Comparison of ENCODE assay signal across 13 cellular contexts in the genomic region with DNA sequence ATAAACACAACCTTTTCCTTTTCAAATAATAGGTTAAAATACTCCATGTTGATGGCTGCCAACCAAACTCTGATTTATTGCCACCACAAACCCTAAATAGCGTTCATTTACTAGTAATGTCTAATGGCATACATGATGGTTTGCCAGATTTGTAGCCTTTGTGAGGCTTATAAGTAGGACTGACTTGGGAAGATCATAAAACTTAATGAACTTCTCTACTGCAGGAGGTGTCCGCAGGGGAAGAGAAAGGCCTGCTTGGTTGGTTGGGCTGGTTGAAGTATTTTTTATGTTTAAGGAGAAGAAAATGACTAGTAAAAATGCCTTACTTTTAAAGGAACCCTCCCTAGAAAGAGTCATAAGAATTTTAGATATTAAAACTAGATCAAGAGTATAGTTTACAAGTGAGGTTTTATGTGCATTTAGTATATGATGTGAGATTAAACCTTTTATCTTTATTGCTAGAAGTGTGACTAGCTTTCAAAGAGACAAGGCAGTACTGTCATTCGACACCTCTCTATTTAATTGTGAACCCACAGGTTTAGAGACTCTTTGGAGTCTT. TPM values are rescaled to one million over a fixed set of nuclear protein-coding genes. Genes with fewer than 3 reads are reported as not detected.
DNase-seq lines count a peak whose midpoint lies in the region; TF ChIP-seq lines count a peak whose summit lies in the region.
"Had no signal": no experiment of that assay in that cellular context is flagged by ENCODE, and none has a peak within 500 bp of the region (broad histone marks: within the 10 kb centered on the region; RNA-seq: fewer than 3 reads in every experiment).

No MANE protein-coding gene starts in this region.

- CTCF ChIA-PET in MCF 10A (lab: Yijun Ruan, JAX), result no interaction called here

- TF ChIP-seq POLR2A in breast epithelium (IDR thresholded peaks at IDR 0.05), result no peak
- no peak for TF ChIP-seq POLR2A in transverse colon (IDR thresholded peaks at IDR 0.05)

- TF ChIP-seq CTCF in MCF 10A (IDR thresholded peaks at IDR 0.05; ENCODE audit: unreplicated experiment) (no peak), breast epithelium (IDR thresholded peaks at IDR 0.05) (no peak), hepatocyte (IDR thresholded peaks at IDR 0.05; ENCODE audit: poor library complexity) (no peak), transverse colon (IDR thresholded peaks at IDR 0.05) (no peak)

- intact Hi-C loops in MCF 10A (cut with micrococcal nuclease) (no loop called here), breast epithelium (cut with DNase I; ENCODE audit: low total_unique reads) (no loop called here), transverse colon (cut with DNase I; ENCODE audit: low total_unique reads) (no loop called here)

- POLR2A ChIA-PET in MCF 10A (lab: Yijun Ruan, JAX), result interaction anchor here (1.3 kb wide), 1 partner anchor 11 kb away, joined by 6 read pairs; no protein-coding TSS in a partner anchor

- H3K27ac Mint-ChIP-seq in MCF 10A (ENCODE audit: low read depth, unreplicated experiment), result peak overlapping the region; percentile 80
- no peak overlapping the region for H3K27ac Mint-ChIP-seq in activated T-cell treated with anti-CD3 and anti-CD28 coated beads, Interleukin-2, amount 50 U/mL, for 24 hours
- H3K27ac Mint-ChIP-seq: naive thymus-derived CD8-positive, alpha-beta T cell had no signal

- DNase-seq in MCF 10A (ENCODE audit: unreplicated experiment), result peak; percentile 31
- DNase-seq in breast epithelium (ENCODE audit: low spot score in 2 of 2), result no peak
- peak; percentile 87 for DNase-seq in NCI-H69 (lab: John Stamatoyannopoulos, UW)
- DNase-seq in hepatocyte (ENCODE audit: low spot score), result no peak
- DNase-seq in transverse colon, result no peak
- no peak for DNase-seq in activated T-cell treated with anti-CD3 and anti-CD28 coated beads, Interleukin-2, amount 50 U/mL, for 24 hours
- no peak for DNase-seq in NCI-H2081 treated with DMSO at 0.1 percent for 48 hours (lab: John Stamatoyannopoulos, UW)
- no peak for DNase-seq in stimulated activated CD4-positive, alpha-beta T cell treated with anti-CD3 and anti-CD28 coated beads, Interleukin-4, amount 100 ng/mL, for 1 hour
- DNase-seq: AML-193; anterior cingulate cortex; naive thymus-derived CD8-positive, alpha-beta T cell; NCI-H1436; stimulated activated CD8-positive, alpha-beta memory T cell treated with anti-CD3 and anti-CD28 coated beads, Interleukin-4, amount 100 ng/mL, for 48 hours had no signal

- H3K4me3 ChIP-seq in breast epithelium (no peak overlapping the region), hepatocyte (no peak overlapping the region), transverse colon (peak overlapping the region in 1 of 4 donors; percentile 95)

- H3K4me1 Mint-ChIP-seq in MCF 10A (ENCODE audit: insufficient read depth, unreplicated experiment), result peaks cover 34% of the 10 kb centered on the region
- peaks cover 39% of the 10 kb centered on the region for H3K4me1 Mint-ChIP-seq in activated T-cell treated with anti-CD3 and anti-CD28 coated beads, Interleukin-2, amount 50 U/mL, for 24 hours (ENCODE audit: low read depth)

- no peaks in the 10 kb centered on the region for H4K20me1 ChIP-seq in hepatocyte (ENCODE audit: insufficient read depth, poor library complexity, severe bottlenecking)

- no peak overlapping the region for H2AFZ ChIP-seq in hepatocyte

- H3K27me3 Mint-ChIP-seq in MCF 10A (ENCODE audit: insufficient read depth, unreplicated experiment), result no peaks in the 10 kb centered on the region
- H3K27me3 Mint-ChIP-seq in activated T-cell treated with anti-CD3 and anti-CD28 coated beads, Interleukin-2, amount 50 U/mL, for 24 hours, result no peaks in the 10 kb centered on the region
- H3K27me3 Mint-ChIP-seq: naive thymus-derived CD8-positive, alpha-beta T cell had no signal

- H3K36me3 Mint-ChIP-seq in MCF 10A (ENCODE audit: insufficient read depth, unreplicated experiment), result no peaks in the 10 kb centered on the region
- H3K36me3 Mint-ChIP-seq in activated T-cell treated with anti-CD3 and anti-CD28 coated beads, Interleukin-2, amount 50 U/mL, for 24 hours (ENCODE audit: low read depth), result peaks cover 38% of the 10 kb centered on the region
- H3K36me3 Mint-ChIP-seq: naive thymus-derived CD8-positive, alpha-beta T cell had no signal

- H3K27me3 ChIP-seq in breast epithelium (no peaks in the 10 kb centered on the region), hepatocyte (peaks cover 4% of the 10 kb centered on the region), transverse colon (no peaks in the 10 kb centered on the region)

- H3K79me2 ChIP-seq in hepatocyte, result peaks cover 28% of the 10 kb centered on the region

- in situ Hi-C loops in transverse colon (cut with MboI; ENCODE audit: low pct_ligation_motif_present in 1 of 4, low pct_unique_long_range_greater_than_20kb in 1 of 4, low sequenced_read_pairs in 3 of 4), result no loop called here

- no peak overlapping the region for H3K4me3 Mint-ChIP-seq in MCF 10A (ENCODE audit: unreplicated experiment)
- H3K4me3 Mint-ChIP-seq in activated T-cell treated with anti-CD3 and anti-CD28 coated beads, Interleukin-2, amount 50 U/mL, for 24 hours, result no peak overlapping the region
- H3K4me3 Mint-ChIP-seq: naive thymus-derived CD8-positive, alpha-beta T cell had no signal

- no TSS peak for BruUV-seq in MCF 10A (replicated peaks; lab: Mats Ljungman, UMichigan)

- no peak overlapping the region for H3K27ac ChIP-seq in breast epithelium
- H3K27ac ChIP-seq in hepatocyte, result no peak overlapping the region
- H3K27ac ChIP-seq in transverse colon, result peak overlapping the region; percentile 53 to 94 (median 68)

- H3K9me3 Mint-ChIP-seq in MCF 10A (ENCODE audit: unreplicated experiment), result no peaks in the 10 kb centered on the region
- H3K9me3 Mint-ChIP-seq in activated T-cell treated with anti-CD3 and anti-CD28 coated beads, Interleukin-2, amount 50 U/mL, for 24 hours, result no peaks in the 10 kb centered on the region
- H3K9me3 Mint-ChIP-seq: naive thymus-derived CD8-positive, alpha-beta T cell had no signal

- 62% methylated on average over 3 of the region's 3 CpGs for WGBS in hepatocyte (ENCODE audit: low lambda C conversion rate, missing lambda C conversion rate)
- WGBS in transverse colon (ENCODE audit: low coverage in 1 of 2), 2 donors, result 41 to 43% methylated on average over 3 of the region's 3 CpGs

- no peaks in the 10 kb centered on the region for H3K9me3 ChIP-seq in breast epithelium
- no peaks in the 10 kb centered on the region for H3K9me3 ChIP-seq in hepatocyte (ENCODE audit: low read depth)
- H3K9me3 ChIP-seq in transverse colon, result no peaks in the 10 kb centered on the region

- H3K36me3 ChIP-seq in breast epithelium (no peaks in the 10 kb centered on the region), hepatocyte (replicated peaks; ENCODE audit: insufficient read depth, low read depth) (no peaks in the 10 kb centered on the region), transverse colon (no peaks in the 10 kb centered on the region)

- peak overlapping the region; percentile 37 for H3K4me2 ChIP-seq in hepatocyte

- no peak for TF ChIP-seq EP300 in transverse colon (IDR thresholded peaks at IDR 0.05; ENCODE audit: low read depth)

- H3K4me1 ChIP-seq in breast epithelium (no peaks in the 10 kb centered on the region), hepatocyte (ENCODE audit: insufficient read depth) (no peaks in the 10 kb centered on the region), transverse colon (peaks cover 0 to 40% (median 7%) of the 10 kb centered on the region in 4 donors)

- no peaks in the 10 kb centered on the region for H3K9me2 ChIP-seq in hepatocyte (replicated peaks; ENCODE audit: insufficient read depth)

RNA-seq across cellular contexts. Expression of gene PBX3, which starts 5.0 kb away (rescaled TPM):
- total RNA-seq in MCF 10A (2022) (17.5 and 21.4 TPM in 2 replicates), breast epithelium (10 to 100 TPM; 29.5 to 31.2 (median 29.8) TPM), hepatocyte (21.6 and 23.3 TPM in 2 replicates), transverse colon (10 to 100 TPM; 16.4 to 70.3 (median 20.4) TPM)
- polyA plus RNA-seq in hepatocyte, result 14.8 and 15.9 TPM in 2 replicates

RNA-seq across cellular contexts. Expression of gene MAPKAP1, which starts 45.1 kb away (rescaled TPM):
- total RNA-seq in MCF 10A (2022) (74.9 and 111 TPM in 2 replicates), breast epithelium (10 to 100 TPM; 61.3 to 81.9 (median 78.6) TPM), hepatocyte (74.5 and 80.4 TPM in 2 replicates), transverse colon (10 to 100 TPM; 59.8 to 83.4 (median 71.2) TPM)
- polyA plus RNA-seq in hepatocyte, result 79.4 and 81.1 TPM in 2 replicates

Comparison
In these comparisons a context has a peak if more than half of its experiments do, and no peak if none do; other contexts are left out.
1. DNase-seq: peak in MCF 10A (single experiment) and NCI-H69 (single experiment); none in breast epithelium (0 of 2), hepatocyte (single experiment), transverse colon (single experiment), activated T-cell treated with anti-CD3 and anti-CD28 coated beads, Interleukin-2, amount 50 U/mL, for 24 hours (single experiment), NCI-H2081 treated with DMSO at 0.1 percent for 48 hours (single experiment) and stimulated activated CD4-positive, alpha-beta T cell treated with anti-CD3 and anti-CD28 coated beads, Interleukin-4, amount 100 ng/mL, for 1 hour (single experiment).
2. H3K27ac ChIP-seq: peak in transverse colon (4 of 4); none in breast epithelium (0 of 2) and hepatocyte (single experiment).